ENCODE assay signal across 32 cellular contexts in genomic region chr20:43477193-43477592, GRCh38. TPM values are rescaled to one million over a fixed set of nuclear protein-coding genes. Genes with fewer than 3 reads are reported as not detected.
DNase-seq lines count a peak whose midpoint lies in the region; ATAC-seq, FAIRE-seq and TF ChIP-seq lines count a peak whose summit lies in the region.
"Had no signal": no experiment of that assay in that cellular context is flagged by ENCODE, and none has a peak within 500 bp of the region (broad histone marks: within the 10 kb centered on the region; RNA-seq: fewer than 3 reads in every experiment).

No MANE protein-coding gene starts in this region.

- no peak for TF ChIP-seq POLR2A in right lobe of liver (IDR thresholded peaks at IDR 0.05)
- TF ChIP-seq POLR2A in HepG2 (IDR thresholded peaks at IDR 0.05; ENCODE audit: insufficient read depth in 1 of 2, low read depth in 2 of 2, low read length in 2 of 2) = no peak

- H3K4me1 ChIP-seq in right lobe of liver = no peaks in the 10 kb centered on the region
- H3K4me1 ChIP-seq in HepG2 (ENCODE audit: insufficient read depth, low read length) = no peaks in the 10 kb centered on the region
- no peaks in the 10 kb centered on the region for H3K4me1 ChIP-seq in endodermal cell (ENCODE audit: control insufficient read depth, insufficient read depth, low read length)
- H3K4me1 ChIP-seq: A549, Caco-2, Peyer's patch had no signal

- ATAC-seq in right lobe of liver (peak; percentile 45 to 86 (median 60)), HepG2 (no peak), HG03135 (IDR thresholded peaks at IDR 0.05; ENCODE audit: unreplicated experiment) (no peak)
- ATAC-seq: A549; CD8-positive, alpha-beta T cell had no signal

- H3K36me3 ChIP-seq in right lobe of liver (no peaks in the 10 kb centered on the region), HepG2 (replicated peaks in 1 of 2; ENCODE audit: control insufficient read depth in 1 of 2, insufficient read depth in 2 of 2, low read length in 2 of 2) (no peaks in the 10 kb centered on the region), endodermal cell (ENCODE audit: control insufficient read depth, insufficient read depth, low read length) (no peaks in the 10 kb centered on the region)
- H3K36me3 ChIP-seq: Peyer's patch had no signal

- peaks cover 33% of the 10 kb centered on the region for H3K27me3 Mint-ChIP-seq in endodermal cell (ENCODE audit: insufficient read depth)

- TF ChIP-seq RAD21 in HepG2 (CRISPR knock-in tag; IDR thresholded peaks at IDR 0.05) = no peak

- intact Hi-C loops in right lobe of liver (cut with DNase I) (no loop called here), HepG2 (cut with micrococcal nuclease; ENCODE audit: unreplicated experiment) (no loop called here)

- H4K20me1 ChIP-seq in HepG2 (ENCODE audit: insufficient read depth, low read length) = no peaks in the 10 kb centered on the region

- H3K79me2 ChIP-seq in HepG2 (ENCODE audit: insufficient read depth, low read length) = no peaks in the 10 kb centered on the region

- no peak overlapping the region for H3K27ac Mint-ChIP-seq in endodermal cell
- H3K27ac Mint-ChIP-seq: B cell; CD8-positive, alpha-beta T cell; T-helper 1 cell treated with Interleukin-12 subunit alpha and Interleukin-12 subunit beta and Interleukin-4 antibody, amounts not matched to agents 30 μg/mL and 1 μg/mL, for 36 hours had no signal

- H3K4me2 ChIP-seq in HepG2 (ENCODE audit: low read depth, low read length) = no peak overlapping the region
- H3K4me2 ChIP-seq: A549 had no signal

- H3K27me3 ChIP-seq in right lobe of liver = no peaks in the 10 kb centered on the region
- no peaks in the 10 kb centered on the region; a peak in 1 of 5 replicates for H3K27me3 ChIP-seq in HepG2 (ENCODE audit: control insufficient read depth in 1 of 2, insufficient read depth in 2 of 2, low read length in 2 of 2)
- peaks cover 30% of the 10 kb centered on the region for H3K27me3 ChIP-seq in endodermal cell (ENCODE audit: control insufficient read depth, insufficient read depth, low read length, poor library complexity, severe bottlenecking)
- H3K27me3 ChIP-seq: Peyer's patch had no signal

- in situ Hi-C loops in HepG2 (cut with HindIII; ENCODE audit: extremely low pct_ligation_motif_present, low pct_unique_long_range_greater_than_20kb) = no loop called here

- H3K36me3 Mint-ChIP-seq in endodermal cell (ENCODE audit: low read depth) = peaks cover 2% of the 10 kb centered on the region

- no peak overlapping the region for H2AFZ ChIP-seq in HepG2 (ENCODE audit: low read length)

- 37% methylated on average over 3 of the region's 3 CpGs for WGBS in right lobe of liver (ENCODE audit: insufficient coverage, low coverage, low lambda C conversion rate, missing lambda C conversion rate)
- 26% methylated on average over 3 of the region's 3 CpGs for WGBS in HepG2 (ENCODE audit: low lambda C conversion rate)
- WGBS in endodermal cell (ENCODE audit: insufficient coverage in 1 of 2, insufficient read length in 1 of 2), 2 experiments = 89 to 92% methylated on average over 3 of the region's 3 CpGs

- H3K27ac ChIP-seq in right lobe of liver = no peak overlapping the region
- no peak overlapping the region for H3K27ac ChIP-seq in HepG2 (ENCODE audit: extremely low read length, insufficient read depth, low read length)
- no peak overlapping the region for H3K27ac ChIP-seq in endodermal cell (ENCODE audit: low read depth, low read length)
- H3K27ac ChIP-seq: A549, C4-2B, Peyer's patch, SK-N-MC had no signal

- CTCF ChIA-PET in HepG2 (lab: Yijun Ruan, JAX; ENCODE audit: low intra/inter-chr PET ratio, low total read pairs) = no interaction called here
- CTCF ChIA-PET in GM10248 (lab: Yijun Ruan, JAX) = interaction anchor here (1.1 kb wide), 1 partner anchor 28 kb away, joined by 4 read pairs; no protein-coding TSS in a partner anchor

- no TSS peak for BruUV-seq in HepG2 (replicated peaks; lab: Mats Ljungman, UMichigan)

- H3K9ac ChIP-seq in HepG2 (ENCODE audit: insufficient read depth, low read depth, low read length) (no peak overlapping the region), endodermal cell (ENCODE audit: extremely low read depth, low read length, poor library complexity, severe bottlenecking) (no peak overlapping the region)

- DNase-seq in right lobe of liver (no peak), HepG2 (ENCODE audit: low spot score) (no peak), NOMO-1 (lab: John Stamatoyannopoulos, UW; ENCODE audit: unreplicated experiment in 2 of 2) (peak; percentile 64 to 67), endodermal cell (peak; percentile 4), GM10248 (ENCODE audit: extremely low spot score) (no peak), AG08395 (ENCODE audit: low spot score) (no peak)
- DNase-seq: Caco-2; CD8-positive, alpha-beta T cell; DMS79 treated with DMSO at 0.1 percent for 48 hours; GF-D8; HCEC 1CT; KG1; MM.1S; NCI-H1092 treated with DMSO at 0.1 percent for 48 hours; NCI-H1436; NCI-H187 treated with DMSO at 0.1 percent for 48 hours; NCI-H2107; NCI-H446 treated with DMSO at 0.1 percent for 48 hours; NCI-H526 treated with DMSO at 0.1 percent for 48 hours; Peyer's patch; SHP77 treated with DMSO at 0.1 percent for 48 hours; SW 1271; T-helper 9 cell had no signal

- H3K9me3 Mint-ChIP-seq in endodermal cell = peaks cover 3% of the 10 kb centered on the region
- H3K9me3 Mint-ChIP-seq: CD8-positive, alpha-beta T cell; T-helper 1 cell treated with Interleukin-12 subunit alpha and Interleukin-12 subunit beta and Interleukin-4 antibody, amounts not matched to agents 30 μg/mL and 1 μg/mL, for 36 hours had no signal

- POLR2A ChIA-PET in HepG2 (lab: Yijun Ruan, JAX) = interaction anchor here (1.1 to 3.3 kb wide), 2 partner anchors 11 to 20 kb away, joined by 5 to 14 read pairs; partner anchors contain the start of gene SRSF6
- POLR2A ChIA-PET in GM10248 (lab: Yijun Ruan, JAX) = interaction anchor here (0.6 to 1.0 kb wide), 2 partner anchors 10 to 12 kb away, joined by 3 to 4 read pairs; no protein-coding TSS in a partner anchor

- no peak for FAIRE-seq in HepG2 (lab: Jason Lieb, UNC)
- FAIRE-seq: A549, GM12892, H1 had no signal

- TF ChIP-seq CTCF in right lobe of liver (IDR thresholded peaks at IDR 0.05) (no peak), HepG2 (CRISPR knock-in tag; IDR thresholded peaks at IDR 0.05) (no peak), endodermal cell (conservative IDR thresholded peaks at IDR 0.05) (no peak), GM10248 (IDR thresholded peaks at IDR 0.05; ENCODE audit: control extremely low read depth, extremely low read depth, low read depth, missing control alignments) (no peak)

- no peak for TF ChIP-seq EP300 in HepG2 (IDR thresholded peaks at IDR 0.05; ENCODE audit: low read depth in 2 of 2, low read length in 2 of 2)
- no peak for TF ChIP-seq EP300 in HepG2 (CRISPR knock-in tag; IDR thresholded peaks at IDR 0.05; ENCODE audit: borderline replicate concordance)

- no peaks in the 10 kb centered on the region for H3K4me1 Mint-ChIP-seq in endodermal cell
- H3K4me1 Mint-ChIP-seq: B cell had no signal

- H3K9me3 ChIP-seq in right lobe of liver = no peaks in the 10 kb centered on the region
- H3K9me3 ChIP-seq in HepG2 (ENCODE audit: low read length) = no peaks in the 10 kb centered on the region
- H3K9me3 ChIP-seq in endodermal cell (ENCODE audit: control insufficient read depth, low read length) = no peaks in the 10 kb centered on the region
- H3K9me3 ChIP-seq: Peyer's patch had no signal

- no peak overlapping the region for H3K4me3 Mint-ChIP-seq in endodermal cell
- H3K4me3 Mint-ChIP-seq: B cell; CD8-positive, alpha-beta T cell; T-helper 1 cell treated with Interleukin-12 subunit alpha and Interleukin-12 subunit beta and Interleukin-4 antibody, amounts not matched to agents 30 μg/mL and 1 μg/mL, for 36 hours had no signal

- H3K4me3 ChIP-seq in right lobe of liver (no peak overlapping the region), HepG2 (replicated peaks in 1 of 3; ENCODE audit: insufficient read depth in 1 of 3, low read depth in 2 of 3, low read length in 3 of 3) (no peak overlapping the region), endodermal cell (ENCODE audit: low read length) (no peak overlapping the region)
- H3K4me3 ChIP-seq: A549, Peyer's patch, SK-N-MC had no signal

RNA-seq across cellular contexts. Expression of gene SRSF6, which starts 19.5 kb away (rescaled TPM):
- total RNA-seq in right lobe of liver (100 to 1,000 TPM in 1 of 6 experiments, 10 to 100 TPM in 5; 35.1 to 111 (median 76.8) TPM), HepG2 (2016; rRNA removed; fragmentation: Illumina TruSeq; extraction: Trizol) (184 and 194 TPM in 2 replicates), endodermal cell (100 to 1,000 TPM; 146 to 199 TPM)
- total RNA-seq in HepG2 (2016; cell fraction: cytosol; rRNA removed; fragmentation: Illumina TruSeq; extraction: Trizol; ENCODE audit: low read depth) = 15.0 and 16.0 TPM in 2 replicates
- total RNA-seq in HepG2 (2016; cell fraction: insoluble cytoplasmic fraction; rRNA removed; fragmentation: Illumina TruSeq; extraction: Trizol) = 174 and 198 TPM in 2 replicates
- total RNA-seq in HepG2 (2016; cell fraction: membrane; rRNA removed; fragmentation: Illumina TruSeq; extraction: Trizol) = 47.5 and 54.5 TPM in 2 replicates
- 244 and 253 TPM in 2 replicates for total RNA-seq in HepG2 (2016; cell fraction: nucleus; rRNA removed; fragmentation: Illumina TruSeq; extraction: Trizol)
- 151 and 156 TPM in 2 replicates for polyA plus RNA-seq in HepG2 (2011; rRNA removed)
- polyA plus RNA-seq in HepG2 (2011; cell fraction: cytosol; rRNA removed) = 62.2 and 93.1 TPM in 2 replicates
- polyA plus RNA-seq in HepG2 (2011; cell fraction: nucleus; rRNA removed) = 386 and 421 TPM in 2 replicates
- 116 and 122 TPM in 2 replicates for polyA plus RNA-seq in HepG2 (2012)
- 13.9 and 17.6 TPM in 2 replicates for polyA plus RNA-seq in HepG2 (2016; cell fraction: cytosol; fragmentation: Illumina TruSeq; extraction: Trizol; ENCODE audit: low read depth)
- polyA plus RNA-seq in HepG2 (2016; cell fraction: insoluble cytoplasmic fraction; fragmentation: Illumina TruSeq; extraction: Trizol; ENCODE audit: low read depth) = 195 and 211 TPM in 2 replicates
- 30.9 and 36.1 TPM in 2 replicates for polyA plus RNA-seq in HepG2 (2016; cell fraction: membrane; fragmentation: Illumina TruSeq; extraction: Trizol; ENCODE audit: low read depth)
- polyA plus RNA-seq in HepG2 (2016; cell fraction: nucleus; fragmentation: Illumina TruSeq; extraction: Trizol; ENCODE audit: insufficient read depth, low read depth) = 597 and 599 TPM in 2 replicates
- polyA minus RNA-seq in HepG2 (2011; rRNA and poly(A)+ RNA removed; ENCODE audit: low replicate concordance) = 66.2 and 97.9 TPM in 2 replicates
- 39.1 and 45.4 TPM in 2 replicates for polyA minus RNA-seq in HepG2 (2011; cell fraction: cytosol; rRNA and poly(A)+ RNA removed)
- 358 and 382 TPM in 2 replicates for polyA minus RNA-seq in HepG2 (2011; cell fraction: nucleus; rRNA and poly(A)+ RNA removed)
- polyA plus RNA-seq in endodermal cell (2013, experiment 1 of 2) = 156 TPM
- 138 TPM for polyA plus RNA-seq in endodermal cell (2013, experiment 2 of 2)

RNA-seq across cellular contexts. Expression of gene L3MBTL1, which starts 30.3 kb away (rescaled TPM):
- total RNA-seq in right lobe of liver (1 to 10 TPM; 1.2 to 3.2 (median 2.4) TPM), HepG2 (2016; rRNA removed; fragmentation: Illumina TruSeq; extraction: Trizol) (2.4 and 9.0 TPM in 2 replicates), endodermal cell (10 to 100 TPM; 38.4 to 57.6 TPM)
- 2.7 and 2.9 TPM in 2 replicates for total RNA-seq in HepG2 (2016; cell fraction: cytosol; rRNA removed; fragmentation: Illumina TruSeq; extraction: Trizol; ENCODE audit: low read depth)
- 1.7 and 8.3 TPM in 2 replicates for total RNA-seq in HepG2 (2016; cell fraction: insoluble cytoplasmic fraction; rRNA removed; fragmentation: Illumina TruSeq; extraction: Trizol)
- total RNA-seq in HepG2 (2016; cell fraction: membrane; rRNA removed; fragmentation: Illumina TruSeq; extraction: Trizol) = 1.8 and 3.0 TPM in 2 replicates
- total RNA-seq in HepG2 (2016; cell fraction: nucleus; rRNA removed; fragmentation: Illumina TruSeq; extraction: Trizol) = 19.0 and 22.4 TPM in 2 replicates
- 17.8 and 23.8 TPM in 2 replicates for polyA plus RNA-seq in HepG2 (2011; rRNA removed)
- polyA plus RNA-seq in HepG2 (2011; cell fraction: cytosol; rRNA removed) = 2.3 and 3.0 TPM in 2 replicates
- 165 and 173 TPM in 2 replicates for polyA plus RNA-seq in HepG2 (2011; cell fraction: nucleus; rRNA removed)
- polyA plus RNA-seq in HepG2 (2012) = 11.7 and 15.2 TPM in 2 replicates
- 0.17 and 0.46 TPM in 2 replicates for polyA plus RNA-seq in HepG2 (2016; cell fraction: cytosol; fragmentation: Illumina TruSeq; extraction: Trizol; ENCODE audit: low read depth)
- 1.1 and 1.9 TPM in 2 replicates for polyA plus RNA-seq in HepG2 (2016; cell fraction: insoluble cytoplasmic fraction; fragmentation: Illumina TruSeq; extraction: Trizol; ENCODE audit: low read depth)
- polyA plus RNA-seq in HepG2 (2016; cell fraction: membrane; fragmentation: Illumina TruSeq; extraction: Trizol; ENCODE audit: low read depth) = 0.76 and 0.97 TPM in 2 replicates
- 27.6 and 31.6 TPM in 2 replicates for polyA plus RNA-seq in HepG2 (2016; cell fraction: nucleus; fragmentation: Illumina TruSeq; extraction: Trizol; ENCODE audit: insufficient read depth, low read depth)
- polyA minus RNA-seq in HepG2 (2011; rRNA and poly(A)+ RNA removed; ENCODE audit: low replicate concordance) = 21.5 and 30.3 TPM in 2 replicates
- polyA minus RNA-seq in HepG2 (2011; cell fraction: cytosol; rRNA and poly(A)+ RNA removed) = 2.5 TPM in 2 replicates
- polyA minus RNA-seq in HepG2 (2011; cell fraction: nucleus; rRNA and poly(A)+ RNA removed) = 70.9 and 90.3 TPM in 2 replicates
- polyA plus RNA-seq in endodermal cell (2013, experiment 1 of 2) = 14.3 TPM
- 12.5 TPM for polyA plus RNA-seq in endodermal cell (2013, experiment 2 of 2)
- total RNA-seq: HT1080 had no signal

Comparison
In these comparisons a context has a peak if more than half of its experiments do, and no peak if none do; other contexts are left out.
1. ATAC-seq: peak in right lobe of liver (4 of 4); none in HepG2 (single experiment) and HG03135 (single experiment).
2. DNase-seq: peak in NOMO-1 (2 of 2) and endodermal cell (single experiment); none in right lobe of liver (0 of 3), HepG2 (single experiment), GM10248 (single experiment) and AG08395 (single experiment).